ENCODE assay signal across 18 cellular contexts in genomic region chr13:89688908-89689307, GRCh38.
DNase-seq lines count a peak whose midpoint lies in the region; ATAC-seq and TF ChIP-seq lines count a peak whose summit lies in the region.
"Had no signal": no experiment of that assay in that cellular context is flagged by ENCODE, and none has a peak within 500 bp of the region (broad histone marks: within the 10 kb centered on the region; RNA-seq: fewer than 3 reads in every experiment).

No MANE protein-coding gene starts in this region.

- intact Hi-C loops in adrenal gland (cut with DNase I): no loop called here
- intact Hi-C loops in Calu3 (cut with micrococcal nuclease; ENCODE audit: unreplicated experiment): no loop called here

- 68 to 81% (median 75%) methylated on average over 3 of the region's 3 CpGs for WGBS in adrenal gland, 4 donors

- DNase-seq in adrenal gland (peak in 6 of 7 donors; percentile 13 to 65 (median 28)), fibroblast of pulmonary artery (ENCODE audit: low read depth) (peak; percentile 11), superior temporal gyrus (ENCODE audit: extremely low spot score) (peak; percentile 72), Calu3 (no peak), iPS-NIHi7 (ENCODE audit: extremely low spot score) (no peak)
- no peak for DNase-seq in activated T-cell treated with anti-CD3 and anti-CD28 coated beads, Interleukin-2, amount 50 U/mL, for 72 hours
- DNase-seq: activated CD4-positive, alpha-beta T cell treated with anti-CD3 and anti-CD28 coated beads, Interleukin-2, amount 10 ng/mL, durations not matched to agents 7 days and 5 days; activated CD8-positive, alpha-beta memory T cell treated with anti-CD3 and anti-CD28 coated beads, Interleukin-2, amount 50 U/mL, for 48 hours; activated naive CD4-positive, alpha-beta T cell treated with anti-CD3 and anti-CD28 coated beads for 36 hours; kidney glomerular epithelial cell; NCI-H2029; NCI-H446 treated with DMSO at 0.1 percent for 48 hours; stomach had no signal

- H3K4me3 ChIP-seq in adrenal gland: no peak overlapping the region
- H3K4me3 ChIP-seq in fibroblast of pulmonary artery (replicated peaks; ENCODE audit: low read depth, low read length): no peak overlapping the region
- H3K4me3 ChIP-seq: body of pancreas, stomach, vagina had no signal

- no peaks in the 10 kb centered on the region for H3K27me3 Mint-ChIP-seq in Calu3 (ENCODE audit: unreplicated experiment)
- H3K27me3 Mint-ChIP-seq in activated T-cell treated with anti-CD3 and anti-CD28 coated beads, Interleukin-2, amount 50 U/mL, for 72 hours (ENCODE audit: low read depth): no peaks in the 10 kb centered on the region
- H3K27me3 Mint-ChIP-seq: activated CD4-positive, alpha-beta T cell treated with anti-CD3 and anti-CD28 coated beads, Interleukin-2, amount 10 ng/mL, durations not matched to agents 7 days and 5 days had no signal

- no peak overlapping the region for H3K27ac ChIP-seq in adrenal gland
- H3K27ac ChIP-seq in layer of hippocampus (ENCODE audit: low read depth, low read length): peak overlapping the region; percentile 21
- H3K27ac ChIP-seq: body of pancreas, epithelial cell of prostate, HL-60, stomach, vagina had no signal

- TF ChIP-seq POLR2A in adrenal gland (IDR thresholded peaks at IDR 0.05): no peak

- H3K27me3 ChIP-seq in adrenal gland (no peaks in the 10 kb centered on the region), layer of hippocampus (ENCODE audit: control insufficient read depth, insufficient read depth, low read length) (no peaks in the 10 kb centered on the region)
- H3K27me3 ChIP-seq: body of pancreas, stomach, vagina had no signal

- H3K36me3 Mint-ChIP-seq in Calu3 (ENCODE audit: insufficient read depth, unreplicated experiment): no peaks in the 10 kb centered on the region
- H3K36me3 Mint-ChIP-seq in activated T-cell treated with anti-CD3 and anti-CD28 coated beads, Interleukin-2, amount 50 U/mL, for 72 hours (ENCODE audit: insufficient read depth in 2 of 2): peaks cover 2% of the 10 kb centered on the region in 2 donors

- no peaks in the 10 kb centered on the region for H3K9me3 ChIP-seq in adrenal gland (replicated peaks in 1 of 3)
- H3K9me3 ChIP-seq: body of pancreas, stomach, vagina had no signal

- no peak for TF ChIP-seq CTCF in adrenal gland (IDR thresholded peaks at IDR 0.05)
- TF ChIP-seq CTCF in fibroblast of pulmonary artery (IDR thresholded peaks at IDR 0.05; ENCODE audit: low read length, missing control alignments): no peak
- no peak for TF ChIP-seq CTCF in Calu3 (IDR thresholded peaks at IDR 0.05; ENCODE audit: unreplicated experiment)

- no peak for ATAC-seq in activated T-cell treated with anti-CD3 and anti-CD28 coated beads, Interleukin-2, amount 50 U/mL, for 72 hours (replicated peaks in 1 of 2)
- ATAC-seq: body of pancreas had no signal

- H3K9me3 Mint-ChIP-seq in Calu3 (ENCODE audit: low read depth, unreplicated experiment): no peaks in the 10 kb centered on the region
- H3K9me3 Mint-ChIP-seq in activated T-cell treated with anti-CD3 and anti-CD28 coated beads, Interleukin-2, amount 50 U/mL, for 72 hours: peaks cover 6 to 10% of the 10 kb centered on the region in 2 donors
- H3K9me3 Mint-ChIP-seq: activated naive CD4-positive, alpha-beta T cell treated with anti-CD3 and anti-CD28 coated beads for 36 hours had no signal

- BruUV-seq in Calu3 (replicated peaks; lab: Mats Ljungman, UMichigan): no TSS peak

- CTCF ChIA-PET in Calu3 (lab: Charles Lee): no interaction called here

- no peak overlapping the region for H3K4me3 Mint-ChIP-seq in Calu3 (ENCODE audit: low read depth, unreplicated experiment)
- no peak overlapping the region for H3K4me3 Mint-ChIP-seq in activated T-cell treated with anti-CD3 and anti-CD28 coated beads, Interleukin-2, amount 50 U/mL, for 72 hours
- H3K4me3 Mint-ChIP-seq: activated CD4-positive, alpha-beta T cell treated with anti-CD3 and anti-CD28 coated beads, Interleukin-2, amount 10 ng/mL, durations not matched to agents 7 days and 5 days; activated naive CD4-positive, alpha-beta T cell treated with anti-CD3 and anti-CD28 coated beads for 36 hours had no signal

- H3K4me1 Mint-ChIP-seq in Calu3 (ENCODE audit: low read depth, unreplicated experiment): peaks cover 9% of the 10 kb centered on the region
- H3K4me1 Mint-ChIP-seq in activated T-cell treated with anti-CD3 and anti-CD28 coated beads, Interleukin-2, amount 50 U/mL, for 72 hours (ENCODE audit: low read depth): no peaks in the 10 kb centered on the region
- H3K4me1 Mint-ChIP-seq: activated CD4-positive, alpha-beta T cell treated with anti-CD3 and anti-CD28 coated beads, Interleukin-2, amount 10 ng/mL, durations not matched to agents 7 days and 5 days had no signal

- H3K36me3 ChIP-seq in adrenal gland (replicated peaks in 1 of 2): no peaks in the 10 kb centered on the region
- H3K36me3 ChIP-seq: stomach, vagina had no signal

- no peak overlapping the region for H3K27ac Mint-ChIP-seq in Calu3 (ENCODE audit: unreplicated experiment)
- no peak overlapping the region for H3K27ac Mint-ChIP-seq in activated T-cell treated with anti-CD3 and anti-CD28 coated beads, Interleukin-2, amount 50 U/mL, for 72 hours
- H3K27ac Mint-ChIP-seq: activated CD4-positive, alpha-beta T cell treated with anti-CD3 and anti-CD28 coated beads, Interleukin-2, amount 10 ng/mL, durations not matched to agents 7 days and 5 days; activated naive CD4-positive, alpha-beta T cell treated with anti-CD3 and anti-CD28 coated beads for 36 hours had no signal

- H3K4me1 ChIP-seq in adrenal gland (replicated peaks in 1 of 2): no peaks in the 10 kb centered on the region
- H3K4me1 ChIP-seq: body of pancreas, stomach, vagina had no signal

Comparison
In these comparisons a context has a peak if more than half of its experiments do, and no peak if none do; other contexts are left out.
1. DNase-seq: peak in adrenal gland (6 of 7), fibroblast of pulmonary artery (single experiment) and superior temporal gyrus (single experiment); none in Calu3 (single experiment), activated T-cell treated with anti-CD3 and anti-CD28 coated beads, Interleukin-2, amount 50 U/mL, for 72 hours (0 of 2) and iPS-NIHi7 (single experiment).